ENCODE assay signal across 14 cellular contexts in the genomic region with DNA sequence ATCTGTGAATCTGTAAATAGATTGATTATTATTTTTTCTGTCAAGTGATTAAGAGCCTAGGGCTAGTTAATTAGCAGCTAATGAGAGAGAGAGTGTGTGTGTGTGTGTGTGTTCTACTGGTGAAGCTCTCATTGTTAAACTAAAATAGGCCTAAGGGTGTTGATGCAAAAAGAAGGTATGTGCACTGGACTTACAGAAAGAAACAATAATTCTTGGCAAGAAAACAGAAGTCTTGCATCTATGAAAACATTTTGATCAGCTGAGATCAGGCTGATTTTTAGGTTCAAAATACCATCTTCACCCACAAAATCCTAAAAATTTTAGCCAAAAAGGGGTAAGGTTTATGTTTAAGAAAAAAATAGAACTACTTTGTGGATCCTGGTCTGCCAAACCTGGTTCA.
"Had no signal": no experiment of that assay in that cellular context is flagged by ENCODE, and none has a peak within 500 bp of the region (broad histone marks: within the 10 kb centered on the region; RNA-seq: fewer than 3 reads in every experiment).

No MANE protein-coding gene starts in this region.

- H3K27ac ChIP-seq: upper lobe of right lung had no signal

- H3K4me3 ChIP-seq: sigmoid colon, upper lobe of right lung had no signal

- H3K9me3 ChIP-seq: sigmoid colon, upper lobe of right lung had no signal

- H3K27me3 ChIP-seq: sigmoid colon, upper lobe of right lung had no signal

- ATAC-seq: left colon; natural killer cell treated with Interleukin-12 subunit alpha and Interleukin-12 subunit beta and Interleukin-15 and Interleukin-18, amount 100 ng/mL, for 72 hours; upper lobe of right lung had no signal

- DNase-seq: activated CD4-positive, alpha-beta memory T cell treated with anti-CD3 and anti-CD28 coated beads, Interleukin-2, amount 10 ng/mL, durations not matched to agents 7 days and 5 days; activated gamma-delta T cell; activated naive CD8-positive, alpha-beta T cell treated with anti-CD3 and anti-CD28 coated beads for 36 hours; activated T-cell treated with anti-CD3 and anti-CD28 coated beads, Interleukin-2, amount 50 U/mL, for 48 hours; anterior cingulate cortex; effector CD4-positive, alpha-beta T cell; glutamatergic neuron; left colon; occipital lobe; sigmoid colon; stimulated activated CD4-positive, alpha-beta T cell treated with anti-CD3 and anti-CD28 coated beads, Interleukin-4, amount 100 ng/mL, for 1 hour; T-helper 9 cell; upper lobe of right lung had no signal

- H3K4me1 ChIP-seq: upper lobe of right lung had no signal

- H3K36me3 ChIP-seq: sigmoid colon, upper lobe of right lung had no signal
